12 cellular contexts compared by ENCODE assay signal in genomic region chr3:137768021-137768360, GRCh38. TPM values are rescaled to one million over a fixed set of nuclear protein-coding genes. Genes with fewer than 3 reads are reported as not detected.
A peak's percentile ranks its signal among the peaks of the same experiment; 100 is the strongest.
DNase-seq lines count a peak whose midpoint lies in the region; ATAC-seq and TF ChIP-seq lines count a peak whose summit lies in the region.
"Had no signal": no experiment of that assay in that cellular context is flagged by ENCODE, and none has a peak within 500 bp of the region (broad histone marks: within the 10 kb centered on the region; RNA-seq: fewer than 3 reads in every experiment).

No MANE protein-coding gene starts in this region.

- CTCF ChIA-PET in BJ (lab: Yijun Ruan, JAX) (interaction anchor here (0.6 kb wide), 1 partner anchor 662 kb away, joined by 3 read pairs; no protein-coding TSS in a partner anchor), Panc1 (lab: Charles Lee) (no interaction called here)

- peaks cover 28% of the 10 kb centered on the region for H3K4me1 ChIP-seq in Panc1 (ENCODE audit: control insufficient read depth, insufficient read depth, low read length)

- H3K36me3 ChIP-seq in BJ (ENCODE audit: control insufficient read depth, insufficient read depth, low read length) (no peaks in the 10 kb centered on the region), Panc1 (ENCODE audit: control insufficient read depth, insufficient read depth, low read length) (no peaks in the 10 kb centered on the region)

- H3K27ac Mint-ChIP-seq in progenitor cell of endocrine pancreas, result no peak overlapping the region
- H3K27ac Mint-ChIP-seq in natural killer cell, result no peak overlapping the region

- ATAC-seq in Panc1 (no peak), natural killer cell (no peak)

- H3K27ac ChIP-seq in Panc1 (ENCODE audit: low read length), result no peak overlapping the region

- H3K9me3 Mint-ChIP-seq in progenitor cell of endocrine pancreas (ENCODE audit: low read depth) (no peaks in the 10 kb centered on the region), natural killer cell (no peaks in the 10 kb centered on the region)

- no TSS peak for BruUV-seq in Panc1 (replicated peaks; lab: Mats Ljungman, UMichigan)

- H3K4me3 ChIP-seq in BJ (ENCODE audit: low read depth, low read length) (peak overlapping the region; percentile 28), Panc1 (ENCODE audit: low read depth in 2 of 2, low read length in 2 of 2) (peak overlapping the region; percentile 37 to 57), foreskin fibroblast (ENCODE audit: low read depth in 1 of 2, low read length in 2 of 2) (peak overlapping the region; percentile 36 to 41)

- no peaks in the 10 kb centered on the region for H3K36me3 Mint-ChIP-seq in progenitor cell of endocrine pancreas (ENCODE audit: insufficient read depth)
- H3K36me3 Mint-ChIP-seq in natural killer cell, result peaks cover 8% of the 10 kb centered on the region

- TF ChIP-seq CTCF in BJ (IDR thresholded peaks at IDR 0.05; ENCODE audit: insufficient read depth, low read depth, low read length), result no peak
- no peak for TF ChIP-seq CTCF in Panc1 (IDR thresholded peaks at IDR 0.05)
- no peak for TF ChIP-seq CTCF in foreskin fibroblast (IDR thresholded peaks at IDR 0.05; ENCODE audit: low read depth, low read length)
- TF ChIP-seq CTCF in progenitor cell of endocrine pancreas (IDR thresholded peaks at IDR 0.05; ENCODE audit: unreplicated experiment), result no peak
- TF ChIP-seq CTCF in natural killer cell (IDR thresholded peaks at IDR 0.05), result no peak

- DNase-seq in BJ (ENCODE audit: low read depth), result no peak
- no peak for DNase-seq in Panc1 (ENCODE audit: low read depth, low spot score)
- DNase-seq in foreskin fibroblast, result peak in 1 of 2 donors; percentile 15
- no peak for DNase-seq in progenitor cell of endocrine pancreas (ENCODE audit: low spot score, unreplicated experiment)
- no peak for DNase-seq in natural killer cell
- DNase-seq in dedifferentiated amniotic fluid mesenchymal stem cell (ENCODE audit: extremely low spot score), result no peak
- DNase-seq in NCI-H774 (lab: John Stamatoyannopoulos, UW), result no peak
- DNase-seq in posterior cingulate gyrus, result no peak
- DNase-seq: COR-L47, HCEC 1CT, NCI-H2029 had no signal

- H3K4me1 Mint-ChIP-seq in progenitor cell of endocrine pancreas (ENCODE audit: low read depth), result peaks cover 20% of the 10 kb centered on the region
- H3K4me1 Mint-ChIP-seq in natural killer cell, result peaks cover 5 to 6% of the 10 kb centered on the region in 2 donors

- H3K4me3 Mint-ChIP-seq in progenitor cell of endocrine pancreas (ENCODE audit: low read depth) (peak overlapping the region; percentile 7), natural killer cell (no peak overlapping the region)

- no peaks in the 10 kb centered on the region for H3K9me3 ChIP-seq in Panc1 (ENCODE audit: control insufficient read depth, insufficient read depth, low read depth, low read length)

- in situ Hi-C loops in Panc1 (cut with HindIII; ENCODE audit: low pct_unique_long_range_greater_than_20kb, low sequenced_read_pairs), result no loop called here

- H3K27me3 Mint-ChIP-seq in progenitor cell of endocrine pancreas, result peaks cover 98% of the 10 kb centered on the region
- peaks cover 67 to 71% of the 10 kb centered on the region in 2 donors for H3K27me3 Mint-ChIP-seq in natural killer cell (ENCODE audit: low read depth in 2 of 2)

- POLR2A ChIA-PET in BJ (lab: Charles Lee) (no interaction called here), Panc1 (lab: Charles Lee) (no interaction called here)

- intact Hi-C loops in Panc1 (cut with micrococcal nuclease; ENCODE audit: unreplicated experiment), result no loop called here
- intact Hi-C loops in natural killer cell (cut with micrococcal nuclease), result no loop called here
- intact Hi-C loops in posterior cingulate gyrus (cut with DNase I), result no loop called here

- peaks cover 73% of the 10 kb centered on the region for H3K27me3 ChIP-seq in BJ (ENCODE audit: control insufficient read depth, insufficient read depth, low read length)
- peaks cover 82% of the 10 kb centered on the region for H3K27me3 ChIP-seq in Panc1 (ENCODE audit: control insufficient read depth, insufficient read depth, low read length)

RNA-seq across cellular contexts. Expression of gene SOX14, which starts 3.9 kb away (rescaled TPM):
- polyA plus RNA-seq in BJ (2011; rRNA removed), result not detected in 2 replicates
- polyA minus RNA-seq in BJ (2011; rRNA and poly(A)+ RNA removed), result not detected in 2 replicates
- total RNA-seq in Panc1 (2021; ENCODE audit: unreplicated experiment) (not detected), progenitor cell of endocrine pancreas (not detected in 2 replicates), natural killer cell (not detected)
- not detected for polyA plus RNA-seq in Panc1 (2012; ENCODE audit: insufficient read length)
- total RNA-seq: subcutaneous adipose tissue had no signal
